27 cellular contexts compared by ENCODE assay signal in the genomic region with DNA sequence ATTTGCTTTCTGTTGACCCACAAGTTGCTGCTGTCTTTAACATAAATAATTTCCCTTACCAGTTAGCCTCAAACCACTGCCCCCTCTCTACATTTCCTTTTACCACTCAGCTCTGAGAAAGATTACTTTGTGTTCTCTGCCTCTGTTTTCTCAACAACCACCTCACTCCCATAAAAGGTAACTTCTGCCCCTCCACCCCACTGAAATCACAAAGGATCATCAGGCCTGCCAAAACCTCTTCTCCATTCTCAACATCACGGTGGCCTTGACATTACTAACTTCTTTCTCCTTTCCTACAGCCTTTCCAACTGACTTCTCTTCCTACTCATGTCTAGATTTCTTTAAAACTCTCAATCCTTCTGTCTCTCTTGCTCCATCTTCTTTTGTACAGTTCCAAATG. TPM values are rescaled to one million over a fixed set of nuclear protein-coding genes. Genes with fewer than 3 reads are reported as not detected.
"Had no signal": no experiment of that assay in that cellular context is flagged by ENCODE, and none has a peak within 500 bp of the region (broad histone marks: within the 10 kb centered on the region; RNA-seq: fewer than 3 reads in every experiment).

No MANE protein-coding gene starts in this region.

- H3K27me3 ChIP-seq: heart right ventricle, right atrium auricular region, uterus had no signal

- H3K36me3 ChIP-seq: heart right ventricle, right atrium auricular region, transverse colon, uterus had no signal

- ATAC-seq: activated CD8-positive, alpha-beta memory T cell treated with anti-CD3 and anti-CD28 coated beads, Interleukin-2, amount 10 ng/mL, durations not matched to agents 7 days and 5 days; activated CD8-positive, alpha-beta T cell treated with anti-CD3 and anti-CD28 coated beads for 36 hours; activated naive CD8-positive, alpha-beta T cell treated with anti-CD3 and anti-CD28 coated beads, Interleukin-2, amount 50 U/mL, for 24 hours; heart right ventricle; left ventricle myocardium superior; naive thymus-derived CD8-positive, alpha-beta T cell; psoas muscle; stimulated activated naive CD8-positive, alpha-beta T cell treated with anti-CD3 and anti-CD28 coated beads, Interleukin-15, Interleukin-2, amounts not matched to agents 100 U/mL and 50 U/mL, for 24 hours had no signal

- DNase-seq: activated CD4-positive, alpha-beta T cell treated with anti-CD3 and anti-CD28 coated beads, Interleukin-2, amount 10 ng/mL, durations not matched to agents 7 days and 5 days; activated CD4-positive, CD25-positive, alpha-beta regulatory T cell treated with anti-CD3 and anti-CD28 coated beads, Interleukin-2, amount 50 U/mL, for 72 hours; activated CD8-positive, alpha-beta memory T cell treated with anti-CD3 and anti-CD28 coated beads, Interleukin-2, amount 10 ng/mL, durations not matched to agents 7 days and 5 days; activated CD8-positive, alpha-beta T cell treated with anti-CD3 and anti-CD28 coated beads for 36 hours; activated gamma-delta T cell; activated naive CD4-positive, alpha-beta T cell treated with anti-CD3 and anti-CD28 coated beads, Interleukin-2, amount 50 U/mL, for 16 hours; activated naive CD8-positive, alpha-beta T cell treated with anti-CD3 and anti-CD28 coated beads, Interleukin-2, amount 50 U/mL, for 24 hours; activated T-cell treated with anti-CD3 and anti-CD28 coated beads for 4 hours; central memory CD4-positive, alpha-beta T cell; dermis blood vessel endothelial cell; effector CD8-positive, alpha-beta T cell; erythroblast; foreskin fibroblast; heart right ventricle; kidney glomerular epithelial cell; left ventricle myocardium superior; mammary epithelial cell; naive thymus-derived CD8-positive, alpha-beta T cell; psoas muscle; stimulated activated CD4-positive, alpha-beta T cell treated with anti-CD3 and anti-CD28 coated beads, Interleukin-4, amount 100 ng/mL, for 24 hours; stimulated activated naive CD8-positive, alpha-beta T cell treated with anti-CD3 and anti-CD28 coated beads, Interleukin-15, Interleukin-2, amounts not matched to agents 100 U/mL and 50 U/mL, for 24 hours; transverse colon; uterus had no signal

- H3K4me3 ChIP-seq: heart right ventricle, psoas muscle, right atrium auricular region, transverse colon, uterus had no signal

- H3K27ac ChIP-seq: heart right ventricle, psoas muscle, right atrium auricular region, transverse colon, uterus, VCaP had no signal

- H3K9me3 ChIP-seq: heart right ventricle, psoas muscle, right atrium auricular region, transverse colon, uterus had no signal

- H3K4me1 ChIP-seq: heart right ventricle, psoas muscle, right atrium auricular region, transverse colon, uterus had no signal

RNA-seq across cellular contexts. Expression of gene ACADL, which starts 10.1 kb away (rescaled TPM):
- total RNA-seq: activated CD4-positive, alpha-beta T cell treated with anti-CD3 and anti-CD28 coated beads, Interleukin-2, amount 10 ng/mL, durations not matched to agents 7 days and 5 days; activated CD8-positive, alpha-beta memory T cell treated with anti-CD3 and anti-CD28 coated beads, Interleukin-2, amount 10 ng/mL, durations not matched to agents 7 days and 5 days; activated CD8-positive, alpha-beta T cell treated with anti-CD3 and anti-CD28 coated beads for 36 hours; activated T-helper 1 cell treated with anti-CD3 and anti-CD28 coated beads, Interleukin-12 subunit alpha, Interleukin-12 subunit beta, Interleukin-2, Interleukin-4 antibody, amounts not matched to agents 30 ng/mL and 10 ng/mL and 1 ng/mL, durations not matched to agents 14 hours and 24 hours and 36 hours; naive thymus-derived CD8-positive, alpha-beta T cell; osteocyte had no signal
- polyA plus RNA-seq: naive thymus-derived CD8-positive, alpha-beta T cell had no signal
